Comparison of ENCODE assay signal across 8 cellular contexts in the genomic region with DNA sequence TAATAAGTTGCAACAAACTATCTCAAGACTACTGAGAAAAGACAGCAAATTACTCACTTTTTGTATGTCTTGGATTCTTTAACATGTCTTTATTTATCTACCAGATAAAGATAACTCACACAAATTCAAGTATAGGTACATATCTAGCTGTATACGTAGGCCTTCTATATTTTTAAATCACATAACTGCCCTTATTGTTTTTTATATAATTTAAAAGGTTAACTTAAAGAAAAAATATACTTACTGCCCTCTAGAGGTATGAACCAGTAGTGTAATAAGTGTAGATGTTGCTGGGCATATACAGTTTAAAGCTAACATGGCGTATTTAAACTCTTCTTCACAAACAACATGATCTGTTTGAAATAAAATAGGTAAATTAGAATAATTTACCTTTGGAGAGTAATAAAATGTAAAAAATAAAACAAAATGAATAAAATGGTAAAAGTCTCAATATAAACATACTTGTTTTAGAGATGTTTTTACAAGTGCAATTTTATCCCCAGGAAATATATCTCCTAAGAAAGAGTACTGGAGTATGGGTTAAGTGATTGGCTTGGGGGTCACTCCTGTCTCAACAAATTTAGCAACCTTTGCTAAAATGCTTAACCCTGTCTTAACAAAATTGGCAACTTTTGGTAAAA.
DNase-seq lines count a peak whose midpoint lies in the region; ATAC-seq, FAIRE-seq and TF ChIP-seq lines count a peak whose summit lies in the region.

No MANE protein-coding gene starts in this region.

- H3K27me3 ChIP-seq in Karpas-422 (ENCODE audit: low read length) = no peaks in the 10 kb centered on the region
- no peaks in the 10 kb centered on the region for H3K27me3 ChIP-seq in astrocyte (ENCODE audit: insufficient read depth, low read length)
- no peaks in the 10 kb centered on the region for H3K27me3 ChIP-seq in mesenchymal stem cell (ENCODE audit: control insufficient read depth in 1 of 2, insufficient read depth in 1 of 2, low read length in 2 of 2)

- no peaks in the 10 kb centered on the region for H3K79me1 ChIP-seq in mesenchymal stem cell (replicated peaks; ENCODE audit: low read length, poor library complexity, severe bottlenecking)

- no peaks in the 10 kb centered on the region for H3K4me1 Mint-ChIP-seq in astrocyte (ENCODE audit: low read depth, unreplicated experiment)

- H4K91ac ChIP-seq in mesenchymal stem cell (ENCODE audit: low read length) = no peak overlapping the region

- H3K79me2 ChIP-seq in Karpas-422 (ENCODE audit: low read length) (no peaks in the 10 kb centered on the region), astrocyte (ENCODE audit: insufficient read depth, low read length) (no peaks in the 10 kb centered on the region)

- H3K4me2 ChIP-seq in Karpas-422 (ENCODE audit: low read depth, low read length, poor library complexity, severe bottlenecking) (no peak overlapping the region), astrocyte (ENCODE audit: low read length) (no peak overlapping the region), mesenchymal stem cell (ENCODE audit: low read length, poor library complexity, severe bottlenecking) (no peak overlapping the region)

- H4K20me1 ChIP-seq in Karpas-422 (ENCODE audit: insufficient read depth, low read depth, low read length) = no peaks in the 10 kb centered on the region
- no peaks in the 10 kb centered on the region for H4K20me1 ChIP-seq in astrocyte (ENCODE audit: insufficient read depth, low read length)

- no peaks in the 10 kb centered on the region for H3K27me3 Mint-ChIP-seq in astrocyte (ENCODE audit: low read depth, unreplicated experiment)

- no CpG with 5 or more reads among the region's 2 CpGs for WGBS in mesenchymal stem cell

- H3K4me1 ChIP-seq in Karpas-422 (ENCODE audit: low read length) (no peaks in the 10 kb centered on the region), astrocyte (ENCODE audit: insufficient read depth, low read length) (no peaks in the 10 kb centered on the region), mesenchymal stem cell (ENCODE audit: control insufficient read depth, insufficient read depth, low read depth, low read length) (no peaks in the 10 kb centered on the region)

- no peak overlapping the region for H2BK5ac ChIP-seq in mesenchymal stem cell (ENCODE audit: low read depth, low read length, poor library complexity, severe bottlenecking)

- H3K9ac ChIP-seq in Karpas-422 (ENCODE audit: low read length) (no peak overlapping the region), astrocyte (ENCODE audit: low read length) (no peak overlapping the region), mesenchymal stem cell (ENCODE audit: low read length) (no peak overlapping the region)

- no peak overlapping the region for H3K23ac ChIP-seq in mesenchymal stem cell (ENCODE audit: low read length in 2 of 2)

- DNase-seq in NCI-H2029 (lab: John Stamatoyannopoulos, UW) (peak; percentile 5), NCI-H2029 treated with DMSO at 0.1 percent for 48 hours (lab: John Stamatoyannopoulos, UW) (no peak), Karpas-422 (peak; percentile 69), astrocyte (ENCODE audit: low read depth) (no peak), mesenchymal stem cell (peak; percentile 54), cerebellum (ENCODE audit: low spot score) (no peak)
- DNase-seq in stimulated activated CD8-positive, alpha-beta memory T cell treated with anti-CD3 and anti-CD28 coated beads, Interleukin-4, amount 100 ng/mL, for 48 hours = no peak

- H3K36me3 ChIP-seq in Karpas-422 (ENCODE audit: insufficient read depth, low read length) (no peaks in the 10 kb centered on the region), astrocyte (ENCODE audit: insufficient read depth, low read length) (no peaks in the 10 kb centered on the region), mesenchymal stem cell (ENCODE audit: control insufficient read depth in 1 of 2, insufficient read depth in 2 of 2, low read depth in 1 of 2, low read length in 2 of 2) (no peaks in the 10 kb centered on the region)

- no peak overlapping the region for H3K14ac ChIP-seq in mesenchymal stem cell (ENCODE audit: low read length in 2 of 2)

- H4K8ac ChIP-seq in mesenchymal stem cell (ENCODE audit: low read length) = no peak overlapping the region

- no peak overlapping the region for H3K27ac Mint-ChIP-seq in astrocyte (ENCODE audit: unreplicated experiment)

- H3K4me3 Mint-ChIP-seq in astrocyte (ENCODE audit: unreplicated experiment) = no peak overlapping the region

- H3K27ac ChIP-seq in Karpas-422 (ENCODE audit: low read length) (no peak overlapping the region), astrocyte (ENCODE audit: low read depth, low read length) (no peak overlapping the region), mesenchymal stem cell (ENCODE audit: low read length, poor library complexity, severe bottlenecking) (no peak overlapping the region)

- H2AK5ac ChIP-seq in mesenchymal stem cell (ENCODE audit: low read length, severe bottlenecking) = no peak overlapping the region

- H3K9me3 Mint-ChIP-seq in astrocyte (ENCODE audit: unreplicated experiment) = no peaks in the 10 kb centered on the region

- TF ChIP-seq CTCF in astrocyte (IDR thresholded peaks at IDR 0.05; ENCODE audit: insufficient read depth, low read depth, low read length) = peak; percentile 42

- H2BK120ac ChIP-seq in mesenchymal stem cell (ENCODE audit: low read depth, low read length) = no peak overlapping the region

- H3K36me3 Mint-ChIP-seq in astrocyte (ENCODE audit: low read depth, unreplicated experiment) = no peaks in the 10 kb centered on the region

- H2BK12ac ChIP-seq in mesenchymal stem cell (ENCODE audit: low read length in 2 of 2) = no peak overlapping the region

- H2AFZ ChIP-seq in Karpas-422 (ENCODE audit: low read length) (no peak overlapping the region), astrocyte (ENCODE audit: low read depth, low read length) (no peak overlapping the region), mesenchymal stem cell (ENCODE audit: low read depth, low read length) (no peak overlapping the region)

- no peak overlapping the region for H3K18ac ChIP-seq in mesenchymal stem cell (ENCODE audit: low read depth in 1 of 2, low read length in 2 of 2)

- H3K9me3 ChIP-seq in Karpas-422 (ENCODE audit: low read length) (0 out of 2 replicates have a peak, but pooled peaks cover 4% of the 10 kb centered on the region), astrocyte (ENCODE audit: insufficient read depth, low read depth, low read length) (no peaks in the 10 kb centered on the region), mesenchymal stem cell (ENCODE audit: control insufficient read depth, low read length) (no peaks in the 10 kb centered on the region)

- FAIRE-seq in astrocyte (lab: Jason Lieb, UNC) = no peak

- no peak overlapping the region for H3K4ac ChIP-seq in mesenchymal stem cell (ENCODE audit: low read depth in 1 of 2, low read length in 2 of 2)

- H3K4me3 ChIP-seq in Karpas-422 (ENCODE audit: low read length) = no peak overlapping the region
- no peak overlapping the region for H3K4me3 ChIP-seq in astrocyte (ENCODE audit: insufficient read depth, low read depth, low read length)
- H3K4me3 ChIP-seq in mesenchymal stem cell (ENCODE audit: insufficient read depth in 1 of 2, low read depth in 1 of 2, low read length in 2 of 2) = no peak overlapping the region

- peak; percentile 63 for ATAC-seq in GM21737 (IDR thresholded peaks at IDR 0.05; ENCODE audit: unreplicated experiment)

- H3K9me2 ChIP-seq in Karpas-422 (replicated peaks; ENCODE audit: insufficient read depth, low read length) = no peaks in the 10 kb centered on the region

- H2BK15ac ChIP-seq in mesenchymal stem cell (ENCODE audit: low read depth, poor library complexity, severe bottlenecking) = no peak overlapping the region

Comparison
In these comparisons a context has a peak if more than half of its experiments do, and no peak if none do; other contexts are left out.
1. DNase-seq: peak in NCI-H2029 (single experiment), Karpas-422 (single experiment) and mesenchymal stem cell (single experiment); none in NCI-H2029 treated with DMSO at 0.1 percent for 48 hours (single experiment), astrocyte (single experiment), cerebellum (single experiment) and stimulated activated CD8-positive, alpha-beta memory T cell treated with anti-CD3 and anti-CD28 coated beads, Interleukin-4, amount 100 ng/mL, for 48 hours (single experiment).